Comparison of ENCODE assay signal across 11 cellular contexts in the genomic region with DNA sequence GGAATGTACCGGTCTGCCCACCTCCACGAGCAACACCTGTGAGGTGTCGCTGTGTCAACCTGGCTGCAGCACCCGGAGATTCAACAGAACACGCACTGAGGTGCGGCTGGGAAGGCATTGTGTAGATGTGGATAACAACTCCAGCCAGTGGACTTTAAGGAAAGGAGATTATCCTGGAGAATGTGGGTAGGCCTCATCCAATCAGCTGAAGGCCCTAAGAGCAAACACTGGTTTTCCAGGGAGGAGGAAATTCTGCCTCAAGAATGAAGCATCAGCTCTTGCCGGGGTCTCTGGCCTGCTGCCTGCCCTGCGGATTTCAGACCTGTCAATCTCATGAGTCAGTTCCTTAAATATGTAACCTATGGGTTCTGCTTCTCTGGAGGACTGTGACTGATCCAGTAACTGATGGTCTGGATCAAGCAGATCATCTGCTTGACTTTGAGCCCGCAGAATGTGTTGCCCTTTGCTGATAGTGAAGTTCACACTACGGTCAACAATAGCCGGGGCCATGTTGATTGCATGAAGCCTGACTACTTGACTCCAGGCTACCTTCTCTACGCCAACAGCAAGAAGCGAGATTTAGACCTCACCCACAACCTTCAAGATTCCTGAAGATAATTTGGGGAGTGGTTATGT. TPM values are rescaled to one million over a fixed set of nuclear protein-coding genes. Genes with fewer than 3 reads are reported as not detected.
DNase-seq lines count a peak whose midpoint lies in the region; ATAC-seq and TF ChIP-seq lines count a peak whose summit lies in the region.
"Had no signal": no experiment of that assay in that cellular context is flagged by ENCODE, and none has a peak within 500 bp of the region (broad histone marks: within the 10 kb centered on the region; RNA-seq: fewer than 3 reads in every experiment).

No MANE protein-coding gene starts in this region.

- H4K20me1 ChIP-seq in SK-N-SH (ENCODE audit: insufficient read depth), result no peaks in the 10 kb centered on the region

- no peak overlapping the region for H3K9ac ChIP-seq in SK-N-SH

- CTCF ChIA-PET in SK-N-SH (lab: Yijun Ruan, JAX), result interaction anchor here (1.1 to 1.5 kb wide), 3 partner anchors 41 to 222 kb away, joined by 3 to 5 read pairs (median 4); no protein-coding TSS in a partner anchor

- H3K27ac Mint-ChIP-seq in HFFc6, result no peak overlapping the region
- H3K27ac Mint-ChIP-seq: dendritic cell treated with granulocyte-macrophage colony-stimulating factor and Interleukin-4, amounts not matched to agents 40 ng/mL and 50 ng/mL, for 4 days had no signal

- peaks cover 0 to 14% of the 10 kb centered on the region in 2 experiments for H3K36me3 ChIP-seq in SK-N-SH (replicated peaks in 1 of 2; ENCODE audit: control insufficient read depth in 1 of 2, insufficient read depth in 2 of 2, low read length in 1 of 2)

- peaks cover 15% of the 10 kb centered on the region for H3K4me1 Mint-ChIP-seq in HFFc6 (ENCODE audit: low read depth)

- WGBS in SK-N-SH (ENCODE audit: low lambda C conversion rate), result 71% methylated on average over 10 of the region's 13 CpGs

- POLR2A ChIA-PET in SK-N-SH (lab: Yijun Ruan, JAX), result no interaction called here

- H3K27ac ChIP-seq in SK-N-SH (ENCODE audit: low read depth in 2 of 2, low read length in 1 of 2), result no peak overlapping the region; a peak in 1 of 4 replicates

- no peak for ATAC-seq in GM21526 (IDR thresholded peaks at IDR 0.05; ENCODE audit: low FRiP score, unreplicated experiment)

- TF ChIP-seq CTCF in HFFc6 (IDR thresholded peaks at IDR 0.05) (no peak), SK-N-SH (IDR thresholded peaks at IDR 0.05) (no peak)

- H3K4me3 ChIP-seq in SK-N-SH (ENCODE audit: low read depth in 2 of 2, low read length in 1 of 2), result no peak overlapping the region
- H3K4me3 ChIP-seq: lung had no signal

- H3K9me3 Mint-ChIP-seq in HFFc6, result no peaks in the 10 kb centered on the region
- H3K9me3 Mint-ChIP-seq: dendritic cell treated with granulocyte-macrophage colony-stimulating factor and Interleukin-4, amounts not matched to agents 40 ng/mL and 50 ng/mL, for 4 days had no signal

- H3K4me1 ChIP-seq in SK-N-SH (ENCODE audit: control insufficient read depth in 1 of 2, insufficient read depth in 2 of 2, low read depth in 1 of 2, low read length in 1 of 2), result peaks cover 0 to 12% of the 10 kb centered on the region in 2 experiments; a peak in 2 of 4 replicates

- no peaks in the 10 kb centered on the region for H3K9me3 ChIP-seq in SK-N-SH

- H3K4me2 ChIP-seq in SK-N-SH, result no peak overlapping the region

- TF ChIP-seq EP300 in SK-N-SH (IDR thresholded peaks at IDR 0.05; ENCODE audit: borderline replicate concordance in 1 of 2, low read depth in 1 of 2, low read length in 1 of 2), result no peak

- H3F3A ChIP-seq in SK-N-SH (replicated peaks; ENCODE audit: insufficient read depth), result no peaks in the 10 kb centered on the region

- H2AFZ ChIP-seq in SK-N-SH (ENCODE audit: low read depth), result no peak overlapping the region

- DNase-seq in HFFc6, result peak; percentile 13
- DNase-seq in SK-N-SH, result no peak
- DNase-seq in fibroblast of peridontal ligament (ENCODE audit: extremely low read depth), result peak; percentile 86
- peak; percentile 59 for DNase-seq in renal cortical epithelial cell (ENCODE audit: low read depth)
- no peak for DNase-seq in SKM-1 (lab: John Stamatoyannopoulos, UW; ENCODE audit: unreplicated experiment)
- DNase-seq in COLO829 (ENCODE audit: low spot score), result no peak
- DNase-seq in DMS79 (lab: John Stamatoyannopoulos, UW), result no peak
- DNase-seq: substantia nigra had no signal

- no peaks in the 10 kb centered on the region for H3K9me2 ChIP-seq in SK-N-SH

- no peak overlapping the region for H3K4me3 Mint-ChIP-seq in HFFc6
- H3K4me3 Mint-ChIP-seq: dendritic cell treated with granulocyte-macrophage colony-stimulating factor and Interleukin-4, amounts not matched to agents 40 ng/mL and 50 ng/mL, for 4 days had no signal

- peaks cover 15% of the 10 kb centered on the region; the same call in 1 of the 2 replicates for H3K36me3 Mint-ChIP-seq in HFFc6 (ENCODE audit: low read depth)

- H3K79me2 ChIP-seq in SK-N-SH (ENCODE audit: insufficient read depth), result no peaks in the 10 kb centered on the region

- TF ChIP-seq RAD21 in SK-N-SH (IDR thresholded peaks at IDR 0.05; ENCODE audit: low read length), result no peak

- H3K27me3 Mint-ChIP-seq in HFFc6 (ENCODE audit: insufficient read depth), result peaks cover 2% of the 10 kb centered on the region; the same call in 1 of the 2 replicates

- no peaks in the 10 kb centered on the region for H3K27me3 ChIP-seq in SK-N-SH (ENCODE audit: insufficient read depth)

TF ChIP-seq in SK-N-SH, 30 proteins besides CTCF, POLR2A, EP300 and RAD21:
- no peak for TF ChIP-seq FOXJ3 (CRISPR knock-in tag; IDR thresholded peaks at IDR 0.05)
- no peak for TF ChIP-seq USF2 (IDR thresholded peaks at IDR 0.05; ENCODE audit: borderline replicate concordance, low read depth, low read length)
- no peak for TF ChIP-seq ELF1 (IDR thresholded peaks at IDR 0.05)
- peak; percentile 79 for TF ChIP-seq PBX3 (IDR thresholded peaks at IDR 0.05)
- TF ChIP-seq TEAD4 (IDR thresholded peaks at IDR 0.05; ENCODE audit: borderline replicate concordance, insufficient read depth), result no peak
- TF ChIP-seq JUND (IDR thresholded peaks at IDR 0.05), result 0 out of 2 replicates have a peak, but pooled peaks have one; percentile 14
- no peak for TF ChIP-seq POLR2AphosphoS5 (IDR thresholded peaks at IDR 0.05; ENCODE audit: low read depth, low read length)
- no peak for TF ChIP-seq SIN3A (IDR thresholded peaks at IDR 0.05; ENCODE audit: borderline replicate concordance, low read depth, low read length)
- 0 out of 2 replicates have a peak, but pooled peaks have one; percentile 16 for TF ChIP-seq NFIC (IDR thresholded peaks at IDR 0.05; ENCODE audit: borderline replicate concordance)

RNA-seq across cellular contexts. Expression of gene PRDM15, which starts 15.9 kb away (rescaled TPM):
- 1 to 10 TPM; 3.4 to 4.9 (median 4.0) TPM for total RNA-seq in HFFc6 (2021; fragmentation: NEBNext Ultra II Directional; extraction: Animal tissue kit (Norgen Biotek cat#: 25700))
- polyA plus RNA-seq in SK-N-SH (2012; rRNA removed), result 6.6 and 7.0 TPM in 2 replicates
- 2.5 and 3.0 TPM in 2 replicates for polyA plus RNA-seq in SK-N-SH (2012; cell fraction: cytosol; rRNA removed)
- polyA plus RNA-seq in SK-N-SH (2012; cell fraction: nucleus; rRNA removed), result 25.7 and 30.7 TPM in 2 replicates
- 2.4 and 7.8 TPM in 2 replicates for total RNA-seq in renal cortical epithelial cell

RNA-seq across cellular contexts. Expression of gene C2CD2, which starts 58.8 kb away (rescaled TPM):
- total RNA-seq in HFFc6 (2021; fragmentation: NEBNext Ultra II Directional; extraction: Animal tissue kit (Norgen Biotek cat#: 25700)), result 10 to 100 TPM; 14.4 to 19.9 (median 17.2) TPM
- polyA plus RNA-seq in SK-N-SH (2012; rRNA removed), result 9.7 and 15.0 TPM in 2 replicates
- 7.0 and 9.8 TPM in 2 replicates for polyA plus RNA-seq in SK-N-SH (2012; cell fraction: cytosol; rRNA removed)
- 24.0 and 28.3 TPM in 2 replicates for polyA plus RNA-seq in SK-N-SH (2012; cell fraction: nucleus; rRNA removed)
- 17.9 and 30.7 TPM in 2 replicates for total RNA-seq in renal cortical epithelial cell

Comparison
In these comparisons a context has a peak if more than half of its experiments do, and no peak if none do; other contexts are left out.
1. DNase-seq: peak in HFFc6 (single experiment), fibroblast of peridontal ligament (single experiment) and renal cortical epithelial cell (single experiment); none in SK-N-SH (single experiment), SKM-1 (single experiment), COLO829 (single experiment) and DMS79 (single experiment).